In genomic region chr1:6723621-6724428, GRCh38 we compare ENCODE assay signal across 3 cellular contexts.
TF ChIP-seq lines count a peak whose summit lies in the region.

No MANE protein-coding gene starts in this region.

TF ChIP-seq in A549, 52 proteins besides CTCF, POLR2A, EP300 and RAD21:
- TF ChIP-seq RARB (CRISPR knock-in tag; IDR thresholded peaks at IDR 0.05) (no peak), ZSCAN20 (CRISPR knock-in tag; IDR thresholded peaks at IDR 0.05) (no peak), GATA3 (IDR thresholded peaks at IDR 0.05; ENCODE audit: borderline replicate concordance) (no peak), HMGXB4 (CRISPR knock-in tag; IDR thresholded peaks at IDR 0.05; ENCODE audit: borderline replicate concordance) (no peak), HDAC2 (IDR thresholded peaks at IDR 0.05) (no peak), PHF8 (IDR thresholded peaks at IDR 0.05; ENCODE audit: borderline replicate concordance, low read depth) (no peak), POLR2AphosphoS2 (conservative IDR thresholded peaks at IDR 0.05; ENCODE audit: low read length) (no peak), REST (IDR thresholded peaks at IDR 0.05) (no peak), HEYL (CRISPR knock-in tag; IDR thresholded peaks at IDR 0.05) (no peak)

TF ChIP-seq in IMR-90, 13 proteins besides CTCF, POLR2A, EP300 and RAD21:
- TF ChIP-seq NFE2L2 (IDR thresholded peaks at IDR 0.05; ENCODE audit: low read depth, low read length) (no peak), FOS (IDR thresholded peaks at IDR 0.05; ENCODE audit: low read depth, low read length) (no peak), RCOR1 (IDR thresholded peaks at IDR 0.05; ENCODE audit: insufficient replicate concordance, low read length) (no peak), MXI1 (IDR thresholded peaks at IDR 0.05; ENCODE audit: borderline replicate concordance, low read depth, low read length) (no peak), CHD1 (IDR thresholded peaks at IDR 0.05; ENCODE audit: low read depth, low read length) (no peak), SMC3 (IDR thresholded peaks at IDR 0.05; ENCODE audit: low read depth, low read length) (no peak), BHLHE40 (IDR thresholded peaks at IDR 0.05; ENCODE audit: low read depth, low read length) (no peak), MAZ (IDR thresholded peaks at IDR 0.05; ENCODE audit: borderline replicate concordance, low read depth, low read length) (no peak), RFX5 (IDR thresholded peaks at IDR 0.05; ENCODE audit: low read depth, low read length) (no peak), CEBPB (IDR thresholded peaks at IDR 0.05; ENCODE audit: low read depth, low read length) (no peak), ELK1 (IDR thresholded peaks at IDR 0.05; ENCODE audit: borderline replicate concordance, low read depth, low read length) (no peak), MAFK (IDR thresholded peaks at IDR 0.05; ENCODE audit: low read depth, low read length) (no peak), USF2 (IDR thresholded peaks at IDR 0.05; ENCODE audit: low read depth, low read length) (no peak)

TF ChIP-seq in H1, 55 proteins besides CTCF, POLR2A, EP300 and RAD21:
- no peak for TF ChIP-seq TAF1 (IDR thresholded peaks at IDR 0.05; ENCODE audit: low read depth, low read length)
- TF ChIP-seq POU5F1 (IDR thresholded peaks at IDR 0.05; ENCODE audit: low read depth, low read length) = no peak
- no peak for TF ChIP-seq CTBP2 (IDR thresholded peaks at IDR 0.05; ENCODE audit: borderline replicate concordance, insufficient read depth, insufficient read length, low read length)
- no peak for TF ChIP-seq YY1 (IDR thresholded peaks at IDR 0.05; ENCODE audit: low read depth, low read length)
- no peak for TF ChIP-seq CBX8 (IDR thresholded peaks at IDR 0.05; ENCODE audit: borderline replicate concordance, low read depth, low read length)
- no peak for TF ChIP-seq USF2 (IDR thresholded peaks at IDR 0.05; ENCODE audit: low read length)
- TF ChIP-seq CHD2 (IDR thresholded peaks at IDR 0.05; ENCODE audit: low read length) = no peak
- TF ChIP-seq RBBP5 (IDR thresholded peaks at IDR 0.05; ENCODE audit: borderline replicate concordance, low read depth, low read length) = no peak
- no peak for TF ChIP-seq POLR2AphosphoS5 (IDR thresholded peaks at IDR 0.05; ENCODE audit: low read depth, low read length)
- no peak for TF ChIP-seq JUN (IDR thresholded peaks at IDR 0.05; ENCODE audit: low read depth, low read length)
- TF ChIP-seq TBP (IDR thresholded peaks at IDR 0.05; ENCODE audit: low read depth, low read length) = no peak
- no peak for TF ChIP-seq BACH1 (IDR thresholded peaks at IDR 0.05; ENCODE audit: low read length)
- no peak for TF ChIP-seq EGR1 (IDR thresholded peaks at IDR 0.05; ENCODE audit: borderline replicate concordance, low read depth, low read length)
- TF ChIP-seq NANOG (IDR thresholded peaks at IDR 0.05; ENCODE audit: insufficient read depth, low read depth, low read length, poor library complexity, severe bottlenecking) = no peak
- no peak for TF ChIP-seq NRF1 (IDR thresholded peaks at IDR 0.05; ENCODE audit: low read depth, low read length)
- no peak for TF ChIP-seq TCF12 (IDR thresholded peaks at IDR 0.05; ENCODE audit: low read depth, low read length)
- no peak for TF ChIP-seq BCL11A (IDR thresholded peaks at IDR 0.05; ENCODE audit: low read depth in 2 of 2, low read length in 2 of 2)
- no peak for TF ChIP-seq SAP30 (IDR thresholded peaks at IDR 0.05; ENCODE audit: insufficient read depth, insufficient replicate concordance, low read length)
- TF ChIP-seq MAFK (IDR thresholded peaks at IDR 0.05; ENCODE audit: low read depth, low read length) = no peak
- no peak for TF ChIP-seq ASH2L (IDR thresholded peaks at IDR 0.05; ENCODE audit: low read length)
